ENCODE assay signal across 8 cellular contexts in the genomic region with DNA sequence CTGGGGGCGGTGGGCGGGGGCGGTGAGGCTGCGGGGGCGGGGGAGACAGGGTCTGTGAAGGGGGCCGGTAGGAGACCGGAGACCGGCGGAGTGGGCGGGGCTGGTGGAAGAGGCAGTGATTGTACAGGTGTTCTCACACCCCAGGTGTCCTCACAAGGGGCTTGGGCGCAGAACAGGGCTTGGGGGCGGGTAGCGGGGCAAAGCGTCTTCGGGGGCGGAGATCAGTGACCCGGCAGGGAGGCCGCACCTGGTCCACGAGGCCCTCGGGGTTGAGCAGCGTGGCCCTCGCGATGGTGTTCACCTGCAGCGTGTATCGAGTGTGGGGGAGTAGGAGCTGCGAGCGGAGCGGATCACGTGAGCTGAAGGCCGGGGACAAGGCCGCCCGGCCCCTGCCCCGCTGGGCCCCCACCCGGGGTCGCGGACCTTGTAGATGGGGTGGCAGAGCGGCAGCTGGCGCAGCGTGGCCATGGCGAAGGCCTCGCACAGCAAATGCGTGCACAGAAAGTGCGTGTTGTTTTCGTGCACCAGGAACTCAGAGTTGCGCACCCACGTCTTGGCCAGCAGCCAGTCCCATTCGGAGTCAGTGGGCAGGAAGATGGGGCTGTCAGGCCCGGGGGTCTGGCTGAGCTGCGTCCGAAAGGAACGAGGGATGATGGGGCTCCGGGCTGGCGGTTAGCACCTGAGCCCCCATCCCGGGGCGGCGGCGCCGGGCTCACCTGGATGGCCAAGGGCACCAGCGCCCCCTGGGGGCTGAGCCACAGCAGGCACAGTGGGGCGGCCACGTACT. TPM values are rescaled to one million over a fixed set of nuclear protein-coding genes. Genes with fewer than 3 reads are reported as not detected.
DNase-seq lines count a peak whose midpoint lies in the region; ATAC-seq, FAIRE-seq and TF ChIP-seq lines count a peak whose summit lies in the region.

No MANE protein-coding gene starts in this region.

- no peaks in the 10 kb centered on the region for H3K9me3 Mint-ChIP-seq in Caco-2 (ENCODE audit: unreplicated experiment)
- H3K9me3 Mint-ChIP-seq in activated B cell treated with CpG ODN at 0.5 μM for 24 hours, result no peaks in the 10 kb centered on the region
- no peaks in the 10 kb centered on the region for H3K9me3 Mint-ChIP-seq in central memory CD8-positive, alpha-beta T cell

- peaks cover 6% of the 10 kb centered on the region for H3K4me1 Mint-ChIP-seq in Caco-2 (ENCODE audit: low read depth, unreplicated experiment)
- peaks cover 6% of the 10 kb centered on the region for H3K4me1 Mint-ChIP-seq in activated B cell treated with CpG ODN at 0.5 μM for 24 hours
- peaks cover 6% of the 10 kb centered on the region for H3K4me1 Mint-ChIP-seq in central memory CD8-positive, alpha-beta T cell

- FAIRE-seq in HepG2 (lab: Jason Lieb, UNC), result no peak

- peak; percentile 64 to 80 for TF ChIP-seq CTCF in Caco-2 (IDR thresholded peaks at IDR 0.05; ENCODE audit: insufficient read depth in 1 of 2, low read depth in 1 of 2, low read length in 1 of 2, severe bottlenecking in 1 of 2, unreplicated experiment in 1 of 2)
- TF ChIP-seq CTCF in activated B cell treated with CpG ODN at 0.5 μM for 24 hours (IDR thresholded peaks at IDR 0.05), result no peak
- TF ChIP-seq CTCF in HepG2 (CRISPR knock-in tag; IDR thresholded peaks at IDR 0.05), result peak; percentile 90

- H2AFZ ChIP-seq in HepG2 (ENCODE audit: low read length), result no peak overlapping the region

- H3K4me2 ChIP-seq in HepG2 (ENCODE audit: low read depth, low read length), result peak overlapping the region; percentile 47; the same call in 1 of the 2 replicates

- peaks cover 4% of the 10 kb centered on the region for H3K36me3 Mint-ChIP-seq in Caco-2 (ENCODE audit: insufficient read depth, unreplicated experiment)
- H3K36me3 Mint-ChIP-seq in activated B cell treated with CpG ODN at 0.5 μM for 24 hours (ENCODE audit: low read depth), result no peaks in the 10 kb centered on the region
- no peaks in the 10 kb centered on the region for H3K36me3 Mint-ChIP-seq in central memory CD8-positive, alpha-beta T cell (ENCODE audit: insufficient read depth)

- H4K20me1 ChIP-seq in HepG2 (ENCODE audit: insufficient read depth, low read length), result no peaks in the 10 kb centered on the region

- TF ChIP-seq POLR2A in HepG2 (IDR thresholded peaks at IDR 0.05; ENCODE audit: insufficient read depth in 1 of 2, low read depth in 2 of 2, low read length in 2 of 2), result no peak

- in situ Hi-C loops in HepG2 (cut with HindIII; ENCODE audit: extremely low pct_ligation_motif_present, low pct_unique_long_range_greater_than_20kb), result no loop called here

- no peak overlapping the region for H3K27ac ChIP-seq in HepG2 (ENCODE audit: extremely low read length, insufficient read depth, low read length)

- WGBS in HepG2 (ENCODE audit: low lambda C conversion rate), result 38% methylated on average over 23 of the region's 61 CpGs

- POLR2A ChIA-PET in Caco-2 (lab: Charles Lee) (no interaction called here), activated B cell treated with CpG ODN at 0.5 μM for 24 hours (lab: Charles Lee) (interaction anchor here (1.0 to 1.7 kb wide), 4 partner anchors 9 to 63 kb away, joined by 3 to 9 read pairs (median 6); no protein-coding TSS in a partner anchor), HepG2 (lab: Yijun Ruan, JAX) (no interaction called here)

- intact Hi-C loops in Caco-2 (cut with micrococcal nuclease; ENCODE audit: unreplicated experiment), result no loop called here
- intact Hi-C loops in activated B cell treated with CpG ODN at 0.5 μM for 24 hours (cut with micrococcal nuclease), result loop anchor here (1.0 to 2.0 kb wide), 4 partner anchors 15 to 50 kb away; no protein-coding TSS in a partner anchor
- intact Hi-C loops in HepG2 (cut with micrococcal nuclease; ENCODE audit: unreplicated experiment), result loop anchor here (1.0 to 5.0 kb wide), 2 partner anchors 8 to 48 kb away; a partner anchor contains a TSS
- intact Hi-C loops in posterior vena cava (cut with DNase I), result no loop called here

- H3K36me3 ChIP-seq in Caco-2 (ENCODE audit: control insufficient read depth, insufficient read depth, low read length) (no peaks in the 10 kb centered on the region), HepG2 (replicated peaks in 1 of 2; ENCODE audit: control insufficient read depth in 1 of 2, insufficient read depth in 2 of 2, low read length in 2 of 2) (no peaks in the 10 kb centered on the region)

- CTCF ChIA-PET in Caco-2 (lab: Charles Lee) (interaction anchor here (0.9 to 1.2 kb wide), 3 partner anchors 16 to 49 kb away, joined by 3 to 6 read pairs (median 4); no protein-coding TSS in a partner anchor), activated B cell treated with CpG ODN at 0.5 μM for 24 hours (lab: Charles Lee) (interaction anchor here (0.7 to 7.6 kb wide), 12 partner anchors 9 to 58 kb away, joined by 3 to 112 read pairs (median 6); a partner anchor contains a TSS), HepG2 (lab: Yijun Ruan, JAX; ENCODE audit: low intra/inter-chr PET ratio, low total read pairs) (interaction anchor here (1.7 to 2.5 kb wide), 3 partner anchors 16 to 49 kb away, joined by 4 to 14 read pairs (median 11); no protein-coding TSS in a partner anchor)

- TF ChIP-seq RAD21 in Ishikawa (IDR thresholded peaks at IDR 0.05; ENCODE audit: low read depth) (peak; percentile 75), HepG2 (CRISPR knock-in tag; IDR thresholded peaks at IDR 0.05) (peak; percentile 61)

- H3K27ac Mint-ChIP-seq in Caco-2 (ENCODE audit: unreplicated experiment) (no peak overlapping the region), activated B cell treated with CpG ODN at 0.5 μM for 24 hours (no peak overlapping the region)
- H3K27ac Mint-ChIP-seq in central memory CD8-positive, alpha-beta T cell (ENCODE audit: low read depth), result no peak overlapping the region

- H3K79me2 ChIP-seq in HepG2 (ENCODE audit: insufficient read depth, low read length), result no peaks in the 10 kb centered on the region

- TF ChIP-seq EP300 in Ishikawa (IDR thresholded peaks at IDR 0.05; ENCODE audit: borderline replicate concordance) (no peak), HepG2 (IDR thresholded peaks at IDR 0.05; ENCODE audit: low read depth in 2 of 2, low read length in 2 of 2) (no peak), HepG2 (CRISPR knock-in tag; IDR thresholded peaks at IDR 0.05; ENCODE audit: borderline replicate concordance) (no peak)

- H3K4me1 ChIP-seq in Caco-2 (no peaks in the 10 kb centered on the region), HepG2 (ENCODE audit: insufficient read depth, low read length) (no peaks in the 10 kb centered on the region)

- H3K4me3 Mint-ChIP-seq in Caco-2 (ENCODE audit: unreplicated experiment), result peak overlapping the region; percentile 64
- peak overlapping the region; percentile 57 for H3K4me3 Mint-ChIP-seq in activated B cell treated with CpG ODN at 0.5 μM for 24 hours
- H3K4me3 Mint-ChIP-seq in central memory CD8-positive, alpha-beta T cell, result peak overlapping the region; percentile 21

- no peak overlapping the region for H3K9ac ChIP-seq in HepG2 (ENCODE audit: insufficient read depth, low read depth, low read length)

- H3K9me3 ChIP-seq in Caco-2 (no peaks in the 10 kb centered on the region), HepG2 (ENCODE audit: low read length) (no peaks in the 10 kb centered on the region)

- H3K4me3 ChIP-seq in Caco-2 (ENCODE audit: low read depth, low read length), result peak overlapping the region; percentile 39
- peak overlapping the region in 1 of 3 experiments; percentile 23; a peak in 1 of 6 replicates for H3K4me3 ChIP-seq in HepG2 (replicated peaks in 1 of 3; ENCODE audit: insufficient read depth in 1 of 3, low read depth in 2 of 3, low read length in 3 of 3)

- H3K27me3 Mint-ChIP-seq in Caco-2 (ENCODE audit: insufficient read depth, unreplicated experiment), result peaks cover 3% of the 10 kb centered on the region
- peaks cover 34% of the 10 kb centered on the region for H3K27me3 Mint-ChIP-seq in activated B cell treated with CpG ODN at 0.5 μM for 24 hours
- peaks cover 42% of the 10 kb centered on the region for H3K27me3 Mint-ChIP-seq in central memory CD8-positive, alpha-beta T cell

- no TSS peak for BruUV-seq in Caco-2 (replicated peaks; lab: Mats Ljungman, UMichigan)
- BruUV-seq in HepG2 (replicated peaks; lab: Mats Ljungman, UMichigan), result no TSS peak

- ATAC-seq in activated B cell treated with CpG ODN at 0.5 μM for 24 hours (ENCODE audit: low read depth) (peak; percentile 98), HepG2 (peak; percentile 89)
- ATAC-seq in central memory CD8-positive, alpha-beta T cell (replicated peaks; ENCODE audit: extremely low read depth, poor library complexity, severe bottlenecking), result peak; percentile 91

- H3K27me3 ChIP-seq in Caco-2 (replicated peaks; ENCODE audit: control insufficient read depth, insufficient read depth, low read length), result no peaks in the 10 kb centered on the region
- peaks cover 9 to 62% of the 10 kb centered on the region in 2 experiments for H3K27me3 ChIP-seq in HepG2 (ENCODE audit: control insufficient read depth in 1 of 2, insufficient read depth in 2 of 2, low read length in 2 of 2)

- DNase-seq in Caco-2 (peak; percentile 61 to 78), activated B cell treated with CpG ODN at 0.5 μM for 24 hours (peak; percentile 79), HepG2 (ENCODE audit: low spot score) (no peak), posterior vena cava (ENCODE audit: low spot score) (no peak), occipital lobe (lab: John Stamatoyannopoulos, UW) (no peak)
- peak; percentile 61 to 71 for DNase-seq in central memory CD8-positive, alpha-beta T cell (ENCODE audit: low spot score in 2 of 2)
- peak; percentile 58 for DNase-seq in stimulated activated CD8-positive, alpha-beta memory T cell treated with anti-CD3 and anti-CD28 coated beads, Interleukin-15, amount 100 ng/mL, for 1 hour (ENCODE audit: low read depth)

RNA-seq across cellular contexts. Expression of a gene that starts 8.5 kb away (rescaled TPM):
- total RNA-seq in Caco-2 (2022) (not detected in 2 replicates), activated B cell treated with CpG ODN at 0.5 μM for 24 hours (not detected in 2 replicates), HepG2 (2016; rRNA removed; fragmentation: Illumina TruSeq; extraction: Trizol) (not detected in 2 replicates), posterior vena cava (not detected), occipital lobe (0.47 TPM)
- total RNA-seq in HepG2 (2016; cell fraction: cytosol; rRNA removed; fragmentation: Illumina TruSeq; extraction: Trizol; ENCODE audit: low read depth), result not detected in 2 replicates
- total RNA-seq in HepG2 (2016; cell fraction: insoluble cytoplasmic fraction; rRNA removed; fragmentation: Illumina TruSeq; extraction: Trizol), result 0.02 TPM in 1 of 2 replicates, not detected in the other
- not detected in 2 replicates for total RNA-seq in HepG2 (2016; cell fraction: membrane; rRNA removed; fragmentation: Illumina TruSeq; extraction: Trizol)
- total RNA-seq in HepG2 (2016; cell fraction: nucleus; rRNA removed; fragmentation: Illumina TruSeq; extraction: Trizol), result not detected in 2 replicates
- polyA plus RNA-seq in HepG2 (2011; rRNA removed), result 0.07 TPM in 1 of 2 replicates, not detected in the other
- polyA plus RNA-seq in HepG2 (2011; cell fraction: cytosol; rRNA removed), result 0.03 TPM in 1 of 2 replicates, not detected in the other
- polyA plus RNA-seq in HepG2 (2011; cell fraction: nucleus; rRNA removed), result 0.14 and 0.18 TPM in 2 replicates
- polyA plus RNA-seq in HepG2 (2012), result 0.08 TPM in 1 of 2 replicates, not detected in the other
- not detected in 2 replicates for polyA plus RNA-seq in HepG2 (2016; cell fraction: cytosol; fragmentation: Illumina TruSeq; extraction: Trizol; ENCODE audit: low read depth)
- polyA plus RNA-seq in HepG2 (2016; cell fraction: insoluble cytoplasmic fraction; fragmentation: Illumina TruSeq; extraction: Trizol; ENCODE audit: low read depth), result not detected in 2 replicates
- polyA plus RNA-seq in HepG2 (2016; cell fraction: membrane; fragmentation: Illumina TruSeq; extraction: Trizol; ENCODE audit: low read depth), result not detected in 2 replicates
- polyA plus RNA-seq in HepG2 (2016; cell fraction: nucleus; fragmentation: Illumina TruSeq; extraction: Trizol; ENCODE audit: insufficient read depth, low read depth), result not detected in 2 replicates
- polyA minus RNA-seq in HepG2 (2011; rRNA and poly(A)+ RNA removed; ENCODE audit: low replicate concordance), result 0.63 TPM in 1 of 2 replicates, not detected in the other
- polyA minus RNA-seq in HepG2 (2011; cell fraction: cytosol; rRNA and poly(A)+ RNA removed), result not detected in 2 replicates
- not detected in 2 replicates for polyA minus RNA-seq in HepG2 (2011; cell fraction: nucleus; rRNA and poly(A)+ RNA removed)

RNA-seq across cellular contexts. Expression of a gene that starts 14.0 kb away (rescaled TPM):
- not detected in 2 replicates for total RNA-seq in Caco-2 (2022)
- 0.12 and 0.49 TPM in 2 replicates for total RNA-seq in activated B cell treated with CpG ODN at 0.5 μM for 24 hours
- not detected in 2 replicates for total RNA-seq in HepG2 (2016; rRNA removed; fragmentation: Illumina TruSeq; extraction: Trizol)
- not detected in 2 replicates for total RNA-seq in HepG2 (2016; cell fraction: cytosol; rRNA removed; fragmentation: Illumina TruSeq; extraction: Trizol; ENCODE audit: low read depth)
- not detected in 2 replicates for total RNA-seq in HepG2 (2016; cell fraction: insoluble cytoplasmic fraction; rRNA removed; fragmentation: Illumina TruSeq; extraction: Trizol)
- total RNA-seq in HepG2 (2016; cell fraction: membrane; rRNA removed; fragmentation: Illumina TruSeq; extraction: Trizol), result not detected in 2 replicates
- not detected in 2 replicates for total RNA-seq in HepG2 (2016; cell fraction: nucleus; rRNA removed; fragmentation: Illumina TruSeq; extraction: Trizol)
- polyA plus RNA-seq in HepG2 (2011; rRNA removed), result not detected in 2 replicates
- not detected in 2 replicates for polyA plus RNA-seq in HepG2 (2011; cell fraction: cytosol; rRNA removed)
- polyA plus RNA-seq in HepG2 (2011; cell fraction: nucleus; rRNA removed), result 0.42 and 0.50 TPM in 2 replicates
- 0.11 TPM in 1 of 2 replicates, not detected in the other for polyA plus RNA-seq in HepG2 (2012)
- polyA plus RNA-seq in HepG2 (2016; cell fraction: cytosol; fragmentation: Illumina TruSeq; extraction: Trizol; ENCODE audit: low read depth), result not detected in 2 replicates
- polyA plus RNA-seq in HepG2 (2016; cell fraction: insoluble cytoplasmic fraction; fragmentation: Illumina TruSeq; extraction: Trizol; ENCODE audit: low read depth), result not detected in 2 replicates
- polyA plus RNA-seq in HepG2 (2016; cell fraction: membrane; fragmentation: Illumina TruSeq; extraction: Trizol; ENCODE audit: low read depth), result not detected in 2 replicates
- polyA plus RNA-seq in HepG2 (2016; cell fraction: nucleus; fragmentation: Illumina TruSeq; extraction: Trizol; ENCODE audit: insufficient read depth, low read depth), result not detected in 2 replicates
- 3.9 TPM in 1 of 2 replicates, not detected in the other for polyA minus RNA-seq in HepG2 (2011; rRNA and poly(A)+ RNA removed; ENCODE audit: low replicate concordance)
- polyA minus RNA-seq in HepG2 (2011; cell fraction: cytosol; rRNA and poly(A)+ RNA removed), result not detected in 2 replicates
- polyA minus RNA-seq in HepG2 (2011; cell fraction: nucleus; rRNA and poly(A)+ RNA removed), result not detected in 2 replicates
- under 1 TPM in 1 of 2 donors, not detected in 1; 0.67 TPM for total RNA-seq in posterior vena cava
- 0.31 TPM for total RNA-seq in occipital lobe

RNA-seq across cellular contexts. Expression of a gene that starts 22.3 kb away (rescaled TPM):
- total RNA-seq in Caco-2 (2022) (0.34 and 0.39 TPM in 2 replicates), activated B cell treated with CpG ODN at 0.5 μM for 24 hours (1.4 and 1.5 TPM in 2 replicates), HepG2 (2016; rRNA removed; fragmentation: Illumina TruSeq; extraction: Trizol) (not detected in 2 replicates), posterior vena cava (not detected), occipital lobe (1.4 TPM)
- total RNA-seq in HepG2 (2016; cell fraction: cytosol; rRNA removed; fragmentation: Illumina TruSeq; extraction: Trizol; ENCODE audit: low read depth), result not detected in 2 replicates
- total RNA-seq in HepG2 (2016; cell fraction: insoluble cytoplasmic fraction; rRNA removed; fragmentation: Illumina TruSeq; extraction: Trizol), result not detected in 2 replicates
- 0.31 TPM in 1 of 2 replicates, not detected in the other for total RNA-seq in HepG2 (2016; cell fraction: membrane; rRNA removed; fragmentation: Illumina TruSeq; extraction: Trizol)
- total RNA-seq in HepG2 (2016; cell fraction: nucleus; rRNA removed; fragmentation: Illumina TruSeq; extraction: Trizol), result not detected in 2 replicates
- 0.13 TPM in 1 of 2 replicates, not detected in the other for polyA plus RNA-seq in HepG2 (2011; rRNA removed)
- 0.12 TPM in 1 of 2 replicates, not detected in the other for polyA plus RNA-seq in HepG2 (2011; cell fraction: cytosol; rRNA removed)
- not detected in 2 replicates for polyA plus RNA-seq in HepG2 (2011; cell fraction: nucleus; rRNA removed)
- polyA plus RNA-seq in HepG2 (2012), result 0.21 TPM in 1 of 2 replicates, not detected in the other
- polyA plus RNA-seq in HepG2 (2016; cell fraction: cytosol; fragmentation: Illumina TruSeq; extraction: Trizol; ENCODE audit: low read depth), result 0.15 and 0.32 TPM in 2 replicates
- polyA plus RNA-seq in HepG2 (2016; cell fraction: insoluble cytoplasmic fraction; fragmentation: Illumina TruSeq; extraction: Trizol; ENCODE audit: low read depth), result 0.26 TPM in 1 of 2 replicates, not detected in the other
- 0.18 and 0.27 TPM in 2 replicates for polyA plus RNA-seq in HepG2 (2016; cell fraction: membrane; fragmentation: Illumina TruSeq; extraction: Trizol; ENCODE audit: low read depth)
- not detected in 2 replicates for polyA plus RNA-seq in HepG2 (2016; cell fraction: nucleus; fragmentation: Illumina TruSeq; extraction: Trizol; ENCODE audit: insufficient read depth, low read depth)
- polyA minus RNA-seq in HepG2 (2011; rRNA and poly(A)+ RNA removed; ENCODE audit: low replicate concordance), result 1.8 TPM in 1 of 2 replicates, not detected in the other
- polyA minus RNA-seq in HepG2 (2011; cell fraction: cytosol; rRNA and poly(A)+ RNA removed), result not detected in 2 replicates
- not detected in 2 replicates for polyA minus RNA-seq in HepG2 (2011; cell fraction: nucleus; rRNA and poly(A)+ RNA removed)

RNA-seq across cellular contexts. Expression of a gene that starts 42.3 kb away (rescaled TPM):
- total RNA-seq in Caco-2 (2022) (10.6 and 10.8 TPM in 2 replicates), activated B cell treated with CpG ODN at 0.5 μM for 24 hours (40.7 and 45.0 TPM in 2 replicates), HepG2 (2016; rRNA removed; fragmentation: Illumina TruSeq; extraction: Trizol) (2.6 and 5.5 TPM in 2 replicates), posterior vena cava (100 to 1,000 TPM; 203 to 206 TPM), occipital lobe (7.8 TPM)
- total RNA-seq in HepG2 (2016; cell fraction: cytosol; rRNA removed; fragmentation: Illumina TruSeq; extraction: Trizol; ENCODE audit: low read depth), result 1.8 and 2.9 TPM in 2 replicates
- 3.2 and 5.8 TPM in 2 replicates for total RNA-seq in HepG2 (2016; cell fraction: insoluble cytoplasmic fraction; rRNA removed; fragmentation: Illumina TruSeq; extraction: Trizol)
- 1.4 and 1.9 TPM in 2 replicates for total RNA-seq in HepG2 (2016; cell fraction: membrane; rRNA removed; fragmentation: Illumina TruSeq; extraction: Trizol)
- 4.1 and 4.3 TPM in 2 replicates for total RNA-seq in HepG2 (2016; cell fraction: nucleus; rRNA removed; fragmentation: Illumina TruSeq; extraction: Trizol)
- 3.6 and 5.2 TPM in 2 replicates for polyA plus RNA-seq in HepG2 (2011; rRNA removed)
- 1.3 and 1.4 TPM in 2 replicates for polyA plus RNA-seq in HepG2 (2011; cell fraction: cytosol; rRNA removed)
- 32.0 and 32.6 TPM in 2 replicates for polyA plus RNA-seq in HepG2 (2011; cell fraction: nucleus; rRNA removed)
- polyA plus RNA-seq in HepG2 (2012), result 7.8 and 11.4 TPM in 2 replicates
- polyA plus RNA-seq in HepG2 (2016; cell fraction: cytosol; fragmentation: Illumina TruSeq; extraction: Trizol; ENCODE audit: low read depth), result 0.38 and 0.70 TPM in 2 replicates
- 2.2 and 3.6 TPM in 2 replicates for polyA plus RNA-seq in HepG2 (2016; cell fraction: insoluble cytoplasmic fraction; fragmentation: Illumina TruSeq; extraction: Trizol; ENCODE audit: low read depth)
- polyA plus RNA-seq in HepG2 (2016; cell fraction: membrane; fragmentation: Illumina TruSeq; extraction: Trizol; ENCODE audit: low read depth), result 0.49 and 0.90 TPM in 2 replicates
- 13.1 and 17.6 TPM in 2 replicates for polyA plus RNA-seq in HepG2 (2016; cell fraction: nucleus; fragmentation: Illumina TruSeq; extraction: Trizol; ENCODE audit: insufficient read depth, low read depth)
- 11.1 and 12.7 TPM in 2 replicates for polyA minus RNA-seq in HepG2 (2011; rRNA and poly(A)+ RNA removed; ENCODE audit: low replicate concordance)
- polyA minus RNA-seq in HepG2 (2011; cell fraction: cytosol; rRNA and poly(A)+ RNA removed), result 3.8 and 6.2 TPM in 2 replicates
- polyA minus RNA-seq in HepG2 (2011; cell fraction: nucleus; rRNA and poly(A)+ RNA removed), result 10.4 and 10.7 TPM in 2 replicates

RNA-seq across cellular contexts. Expression of a gene that starts 52.9 kb away (rescaled TPM):
- total RNA-seq in Caco-2 (2022), result 10.5 and 12.2 TPM in 2 replicates
- total RNA-seq in activated B cell treated with CpG ODN at 0.5 μM for 24 hours, result 82.0 and 97.7 TPM in 2 replicates
- 2.0 and 3.9 TPM in 2 replicates for total RNA-seq in HepG2 (2016; rRNA removed; fragmentation: Illumina TruSeq; extraction: Trizol)
- total RNA-seq in HepG2 (2016; cell fraction: cytosol; rRNA removed; fragmentation: Illumina TruSeq; extraction: Trizol; ENCODE audit: low read depth), result 4.1 and 5.2 TPM in 2 replicates
- total RNA-seq in HepG2 (2016; cell fraction: insoluble cytoplasmic fraction; rRNA removed; fragmentation: Illumina TruSeq; extraction: Trizol), result 1.9 and 3.4 TPM in 2 replicates
- 3.2 and 3.4 TPM in 2 replicates for total RNA-seq in HepG2 (2016; cell fraction: membrane; rRNA removed; fragmentation: Illumina TruSeq; extraction: Trizol)
- total RNA-seq in HepG2 (2016; cell fraction: nucleus; rRNA removed; fragmentation: Illumina TruSeq; extraction: Trizol), result 6.5 and 7.1 TPM in 2 replicates
- polyA plus RNA-seq in HepG2 (2011; rRNA removed), result 17.2 and 19.6 TPM in 2 replicates
- polyA plus RNA-seq in HepG2 (2011; cell fraction: cytosol; rRNA removed), result 10.1 and 13.2 TPM in 2 replicates
- polyA plus RNA-seq in HepG2 (2011; cell fraction: nucleus; rRNA removed), result 40.7 and 63.7 TPM in 2 replicates
- polyA plus RNA-seq in HepG2 (2012), result 29.0 and 34.1 TPM in 2 replicates
- 2.0 and 2.2 TPM in 2 replicates for polyA plus RNA-seq in HepG2 (2016; cell fraction: cytosol; fragmentation: Illumina TruSeq; extraction: Trizol; ENCODE audit: low read depth)
- polyA plus RNA-seq in HepG2 (2016; cell fraction: insoluble cytoplasmic fraction; fragmentation: Illumina TruSeq; extraction: Trizol; ENCODE audit: low read depth), result 7.1 and 8.5 TPM in 2 replicates
- polyA plus RNA-seq in HepG2 (2016; cell fraction: membrane; fragmentation: Illumina TruSeq; extraction: Trizol; ENCODE audit: low read depth), result 4.9 and 5.5 TPM in 2 replicates
- 35.4 and 36.0 TPM in 2 replicates for polyA plus RNA-seq in HepG2 (2016; cell fraction: nucleus; fragmentation: Illumina TruSeq; extraction: Trizol; ENCODE audit: insufficient read depth, low read depth)
- 6.8 and 7.6 TPM in 2 replicates for polyA minus RNA-seq in HepG2 (2011; rRNA and poly(A)+ RNA removed; ENCODE audit: low replicate concordance)
- polyA minus RNA-seq in HepG2 (2011; cell fraction: cytosol; rRNA and poly(A)+ RNA removed), result 3.4 and 6.6 TPM in 2 replicates
- 10.8 and 14.9 TPM in 2 replicates for polyA minus RNA-seq in HepG2 (2011; cell fraction: nucleus; rRNA and poly(A)+ RNA removed)
- 10 to 100 TPM; 66.7 to 80.1 TPM for total RNA-seq in posterior vena cava
- 27.9 TPM for total RNA-seq in occipital lobe

Comparison
In these comparisons a context has a peak if more than half of its experiments do, and no peak if none do; other contexts are left out.
1. DNase-seq: peak in Caco-2 (2 of 2), activated B cell treated with CpG ODN at 0.5 μM for 24 hours (single experiment), central memory CD8-positive, alpha-beta T cell (2 of 2) and stimulated activated CD8-positive, alpha-beta memory T cell treated with anti-CD3 and anti-CD28 coated beads, Interleukin-15, amount 100 ng/mL, for 1 hour (single experiment); none in HepG2 (single experiment), posterior vena cava (single experiment) and occipital lobe (single experiment).
2. intact Hi-C loops: an anchor here in activated B cell treated with CpG ODN at 0.5 μM for 24 hours (1.0 to 2.0 kb wide) and HepG2 (1.0 to 5.0 kb wide); none called in Caco-2 and posterior vena cava.
3. Peak in every context shown above with its lines, with median percentiles within 50 percentile points of each other: H3K4me3 Mint-ChIP-seq and ATAC-seq.